In the genomic region with DNA sequence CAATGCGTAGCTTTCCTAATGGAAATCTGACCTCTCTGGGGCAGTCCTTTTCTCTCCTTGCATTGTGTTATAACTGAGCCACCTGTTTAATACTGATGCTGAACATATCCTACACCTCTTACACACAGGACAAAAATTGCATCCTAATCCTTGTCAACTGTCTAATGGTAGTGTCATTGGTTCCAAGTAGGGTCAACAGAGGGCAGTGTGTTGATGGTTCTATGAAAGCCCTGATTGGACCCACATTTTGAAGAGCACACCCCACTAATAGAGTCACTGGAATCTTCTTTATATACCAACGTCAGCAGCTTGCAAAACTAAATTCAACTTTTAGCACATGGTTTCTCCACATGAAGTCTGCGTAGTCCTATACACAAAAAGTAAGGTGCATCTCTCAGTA, we compare ENCODE assay signal across 30 cellular contexts.
DNase-seq lines count a peak whose midpoint lies in the region; ATAC-seq and TF ChIP-seq lines count a peak whose summit lies in the region.
"Had no signal": no experiment of that assay in that cellular context is flagged by ENCODE, and none has a peak within 500 bp of the region (broad histone marks: within the 10 kb centered on the region; RNA-seq: fewer than 3 reads in every experiment).

No MANE protein-coding gene starts in this region.

- H3K4me1 Mint-ChIP-seq in WTC11: no peaks in the 10 kb centered on the region
- H3K4me1 Mint-ChIP-seq: activated CD4-positive, alpha-beta T cell treated with anti-CD3 and anti-CD28 coated beads for 36 hours; activated naive CD4-positive, alpha-beta T cell treated with anti-CD3 and anti-CD28 coated beads, Interleukin-2, amount 50 U/mL, for 24 hours; CD8-positive, alpha-beta memory T cell had no signal

- H3K4me1 ChIP-seq in DOHH2 (ENCODE audit: control insufficient read depth, low read length): no peaks in the 10 kb centered on the region
- peaks cover 0 to 6% of the 10 kb centered on the region in 2 donors for H3K4me1 ChIP-seq in ascending aorta
- H3K4me1 ChIP-seq: esophagus muscularis mucosa, gastroesophageal sphincter, Peyer's patch, SJSA1, spleen, thyroid gland had no signal

- POLR2A ChIA-PET in WTC11 (lab: Charles Lee): no interaction called here

- intact Hi-C loops in ascending aorta (cut with DNase I): no loop called here

- no peaks in the 10 kb centered on the region; the same call in 1 of the 2 replicates for H3K27me3 Mint-ChIP-seq in WTC11 (ENCODE audit: low read depth)
- H3K27me3 Mint-ChIP-seq: activated naive CD4-positive, alpha-beta T cell treated with anti-CD3 and anti-CD28 coated beads, Interleukin-2, amount 50 U/mL, for 24 hours; CD8-positive, alpha-beta memory T cell had no signal

- no peaks in the 10 kb centered on the region for H3K9me3 Mint-ChIP-seq in WTC11
- H3K9me3 Mint-ChIP-seq: activated naive CD4-positive, alpha-beta T cell treated with anti-CD3 and anti-CD28 coated beads, Interleukin-2, amount 50 U/mL, for 24 hours; T-helper 1 cell treated with Interleukin-12 subunit alpha and Interleukin-12 subunit beta and Interleukin-4 antibody, amounts not matched to agents 30 μg/mL and 1 μg/mL, for 36 hours had no signal

- H3F3A ChIP-seq in DOHH2 (ENCODE audit: control insufficient read depth, insufficient read depth): no peaks in the 10 kb centered on the region

- H3K27ac Mint-ChIP-seq in WTC11: no peak overlapping the region
- H3K27ac Mint-ChIP-seq: activated CD4-positive, alpha-beta T cell treated with anti-CD3 and anti-CD28 coated beads for 36 hours; activated naive CD4-positive, alpha-beta T cell treated with anti-CD3 and anti-CD28 coated beads, Interleukin-2, amount 50 U/mL, for 24 hours; activated T-cell treated with anti-CD3 and anti-CD28 coated beads, Interleukin-2, amount 50 U/mL, for 72 hours; CD8-positive, alpha-beta memory T cell; T-helper 1 cell treated with Interleukin-12 subunit alpha and Interleukin-12 subunit beta and Interleukin-4 antibody, amounts not matched to agents 30 μg/mL and 1 μg/mL, for 36 hours had no signal

- H3K4me3 ChIP-seq in DOHH2 (ENCODE audit: low read length) (no peak overlapping the region), ascending aorta (no peak overlapping the region)
- H3K4me3 ChIP-seq: esophagus muscularis mucosa, gastroesophageal sphincter, GM23248, Peyer's patch, SJSA1, spleen, thyroid gland had no signal

- DNase-seq in HT-29 (ENCODE audit: low spot score): peak; percentile 1
- DNase-seq in WTC11 (ENCODE audit: low spot score): no peak
- peak; percentile 5 for DNase-seq in globus pallidus (ENCODE audit: low spot score)
- no peak for DNase-seq in NCI-H2171 treated with DMSO at 0.1 percent for 48 hours (lab: John Stamatoyannopoulos, UW)
- DNase-seq in ascending aorta (ENCODE audit: low spot score in 2 of 2): no peak
- DNase-seq in central memory CD4-positive, alpha-beta T cell: no peak
- DNase-seq: activated CD4-positive, alpha-beta T cell treated with anti-CD3 and anti-CD28 coated beads for 36 hours; activated T-cell treated with anti-CD3 and anti-CD28 coated beads, Interleukin-2, amount 50 U/mL, for 72 hours; CD8-positive, alpha-beta memory T cell; cerebellar nuclear complex; DMS153; GF-D8; GM23248; kidney glomerular epithelial cell; NCI-H2029; NCI-H345; NCI-H774; nucleus accumbens; Peyer's patch; spleen; stimulated activated CD4-positive, alpha-beta T cell treated with anti-CD3 and anti-CD28 coated beads, Interleukin-4, amount 100 ng/mL, for 24 hours; stimulated activated naive CD8-positive, alpha-beta T cell treated with anti-CD3 and anti-CD28 coated beads, Interleukin-15, Interleukin-2, amounts not matched to agents 100 U/mL and 50 U/mL, for 24 hours; thyroid gland had no signal

- no peaks in the 10 kb centered on the region for H3K36me3 Mint-ChIP-seq in WTC11
- H3K36me3 Mint-ChIP-seq: activated naive CD4-positive, alpha-beta T cell treated with anti-CD3 and anti-CD28 coated beads, Interleukin-2, amount 50 U/mL, for 24 hours; CD8-positive, alpha-beta memory T cell had no signal

- peak; percentile 73 for ATAC-seq in WTC11
- no peak for ATAC-seq in GM21786 (IDR thresholded peaks at IDR 0.05; ENCODE audit: unreplicated experiment)
- ATAC-seq: activated CD4-positive, alpha-beta T cell treated with anti-CD3 and anti-CD28 coated beads for 36 hours; activated T-cell treated with anti-CD3 and anti-CD28 coated beads, Interleukin-2, amount 50 U/mL, for 72 hours; gastroesophageal sphincter; stimulated activated naive CD8-positive, alpha-beta T cell treated with anti-CD3 and anti-CD28 coated beads, Interleukin-15, Interleukin-2, amounts not matched to agents 100 U/mL and 50 U/mL, for 24 hours had no signal

- no peak overlapping the region for H3K4me3 Mint-ChIP-seq in WTC11
- H3K4me3 Mint-ChIP-seq: activated CD4-positive, alpha-beta T cell treated with anti-CD3 and anti-CD28 coated beads for 36 hours; activated naive CD4-positive, alpha-beta T cell treated with anti-CD3 and anti-CD28 coated beads, Interleukin-2, amount 50 U/mL, for 24 hours; activated T-cell treated with anti-CD3 and anti-CD28 coated beads, Interleukin-2, amount 50 U/mL, for 72 hours; CD8-positive, alpha-beta memory T cell; T-helper 1 cell treated with Interleukin-12 subunit alpha and Interleukin-12 subunit beta and Interleukin-4 antibody, amounts not matched to agents 30 μg/mL and 1 μg/mL, for 36 hours had no signal

- no peaks in the 10 kb centered on the region for H3K36me3 ChIP-seq in DOHH2 (ENCODE audit: control insufficient read depth, low read length)
- no peaks in the 10 kb centered on the region for H3K36me3 ChIP-seq in ascending aorta
- H3K36me3 ChIP-seq: esophagus muscularis mucosa, gastroesophageal sphincter, Peyer's patch, SJSA1, spleen, thyroid gland had no signal

- H3K9me3 ChIP-seq in DOHH2 (ENCODE audit: control insufficient read depth, insufficient read depth, low read length) (no peaks in the 10 kb centered on the region), ascending aorta (no peaks in the 10 kb centered on the region)
- H3K9me3 ChIP-seq: esophagus muscularis mucosa, gastroesophageal sphincter, Peyer's patch, SJSA1, spleen, thyroid gland had no signal

- no peak overlapping the region for H3K27ac ChIP-seq in DOHH2 (ENCODE audit: low read depth, low read length)
- H3K27ac ChIP-seq in ascending aorta: no peak overlapping the region
- H3K27ac ChIP-seq: esophagus muscularis mucosa, gastroesophageal sphincter, GM23248, Peyer's patch, SJSA1, spleen, thyroid gland had no signal

- no peak overlapping the region for H3K4me2 ChIP-seq in DOHH2 (ENCODE audit: low read length)

- no peaks in the 10 kb centered on the region for H4K20me1 ChIP-seq in DOHH2 (ENCODE audit: control insufficient read depth, insufficient read depth, low read depth, low read length)

- H3K79me2 ChIP-seq in DOHH2 (ENCODE audit: control insufficient read depth, low read length): no peaks in the 10 kb centered on the region

- H3K27me3 ChIP-seq in DOHH2 (ENCODE audit: control insufficient read depth, low read length) (no peaks in the 10 kb centered on the region), ascending aorta (no peaks in the 10 kb centered on the region)
- H3K27me3 ChIP-seq: esophagus muscularis mucosa, gastroesophageal sphincter, Peyer's patch, SJSA1, spleen, thyroid gland had no signal

- TF ChIP-seq CTCF in DOHH2 (IDR thresholded peaks at IDR 0.05; ENCODE audit: low read depth, low read length, poor library complexity, severe bottlenecking) (peak; percentile 19), WTC11 (IDR thresholded peaks at IDR 0.05) (0 out of 2 replicates have a peak, but pooled peaks have one; percentile 12), ascending aorta (IDR thresholded peaks at IDR 0.05) (no peak)

- CTCF ChIA-PET in WTC11 (lab: Charles Lee): interaction anchor here (1.3 to 2.3 kb wide), 2 partner anchors 93 to 129 kb away, joined by 3 to 7 read pairs; no protein-coding TSS in a partner anchor

- no peaks in the 10 kb centered on the region for H3K9me2 ChIP-seq in DOHH2 (replicated peaks; ENCODE audit: control insufficient read depth, low read length)

TF ChIP-seq in WTC11, 78 proteins besides CTCF, POLR2A, EP300 and RAD21 (continues in another document):
- TF ChIP-seq NFYB (CRISPR knock-in tag; conservative IDR thresholded peaks at IDR 0.05; ENCODE audit: low read depth) (no peak), HMGA2 (CRISPR knock-in tag; IDR thresholded peaks at IDR 0.05) (no peak)
- TF ChIP-seq, protein P1, sequence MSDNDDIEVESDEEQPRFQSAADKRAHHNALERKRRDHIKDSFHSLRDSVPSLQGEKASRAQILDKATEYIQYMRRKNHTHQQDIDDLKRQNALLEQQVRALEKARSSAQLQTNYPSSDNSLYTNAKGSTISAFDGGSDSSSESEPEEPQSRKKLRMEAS (CRISPR knock-in tag; IDR thresholded peaks at IDR 0.05): no peak
- TF ChIP-seq, protein P2, sequence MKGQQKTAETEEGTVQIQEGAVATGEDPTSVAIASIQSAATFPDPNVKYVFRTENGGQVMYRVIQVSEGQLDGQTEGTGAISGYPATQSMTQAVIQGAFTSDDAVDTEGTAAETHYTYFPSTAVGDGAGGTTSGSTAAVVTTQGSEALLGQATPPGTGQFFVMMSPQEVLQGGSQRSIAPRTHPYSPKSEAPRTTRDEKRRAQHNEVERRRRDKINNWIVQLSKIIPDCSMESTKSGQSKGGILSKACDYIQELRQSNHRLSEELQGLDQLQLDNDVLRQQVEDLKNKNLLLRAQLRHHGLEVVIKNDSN (CRISPR knock-in tag; IDR thresholded peaks at IDR 0.05): no peak
- TF ChIP-seq, protein P3, sequence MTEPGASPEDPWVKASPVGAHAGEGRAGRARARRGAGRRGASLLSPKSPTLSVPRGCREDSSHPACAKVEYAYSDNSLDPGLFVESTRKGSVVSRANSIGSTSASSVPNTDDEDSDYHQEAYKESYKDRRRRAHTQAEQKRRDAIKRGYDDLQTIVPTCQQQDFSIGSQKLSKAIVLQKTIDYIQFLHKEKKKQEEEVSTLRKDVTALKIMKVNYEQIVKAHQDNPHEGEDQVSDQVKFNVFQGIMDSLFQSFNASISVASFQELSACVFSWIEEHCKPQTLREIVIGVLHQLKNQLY (CRISPR knock-in tag; IDR thresholded peaks at IDR 0.05): no peak

Comparison
In these comparisons a context has a peak if more than half of its experiments do, and no peak if none do; other contexts are left out.
1. CTCF ChIP-seq: peak in DOHH2 (single experiment) and WTC11 (single experiment); none in ascending aorta (0 of 3).
2. DNase-seq: peak in HT-29 (single experiment) and globus pallidus (single experiment); none in WTC11 (single experiment), NCI-H2171 treated with DMSO at 0.1 percent for 48 hours (single experiment), ascending aorta (0 of 2) and central memory CD4-positive, alpha-beta T cell (single experiment).